ENCODE assay signal across 16 cellular contexts in the genomic region with DNA sequence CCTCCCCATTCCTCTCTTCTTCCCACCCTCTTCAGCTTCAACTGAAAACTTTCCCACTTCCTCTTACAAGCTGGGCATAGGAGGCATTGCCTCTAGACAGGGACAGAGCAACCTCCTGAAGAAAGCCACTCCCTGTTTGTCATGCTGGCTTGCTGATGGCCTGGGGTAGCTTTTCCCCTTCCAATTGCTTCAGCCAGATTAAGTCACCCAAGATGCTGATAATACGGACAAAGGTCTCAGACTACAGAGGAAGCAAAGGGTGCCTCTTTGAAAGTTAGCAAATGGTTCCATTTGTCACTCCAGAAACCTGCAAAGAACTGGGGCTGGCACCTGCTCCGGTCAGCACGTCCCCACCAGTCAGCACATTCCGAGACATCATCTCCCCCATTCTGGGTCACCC. TPM values are rescaled to one million over a fixed set of nuclear protein-coding genes. Genes with fewer than 3 reads are reported as not detected.
DNase-seq lines count a peak whose midpoint lies in the region; ATAC-seq, FAIRE-seq and TF ChIP-seq lines count a peak whose summit lies in the region.
"Had no signal": no experiment of that assay in that cellular context is flagged by ENCODE, and none has a peak within 500 bp of the region (broad histone marks: within the 10 kb centered on the region; RNA-seq: fewer than 3 reads in every experiment).

No MANE protein-coding gene starts in this region.

- CTCF ChIA-PET in PC-3 (lab: Charles Lee): no interaction called here

- POLR2A ChIA-PET in PC-3 (lab: Charles Lee; ENCODE audit: unreplicated experiment): no interaction called here

- WGBS in small intestine, 3 donors: 20 to 54% (median 39%) methylated on average over 4 of the region's 4 CpGs

- no peak for TF ChIP-seq CTCF in PC-3 (conservative IDR thresholded peaks at IDR 0.05; ENCODE audit: low read depth, low read length)

- H3K4me1 ChIP-seq in duodenal mucosa (ENCODE audit: control insufficient read depth in 1 of 2, insufficient read depth in 2 of 2, low read length in 2 of 2) (peaks cover 54 to 58% of the 10 kb centered on the region in 2 donors), small intestine (ENCODE audit: control insufficient read depth in 2 of 2, insufficient read depth in 1 of 2, low read depth in 1 of 2, low read length in 1 of 2) (peaks cover 0 to 4% of the 10 kb centered on the region in 2 donors), PC-3 (ENCODE audit: insufficient read depth, low read length) (peaks cover 9% of the 10 kb centered on the region)

- DNase-seq in activated CD8-positive, alpha-beta memory T cell treated with anti-CD3 and anti-CD28 coated beads for 24 hours: peak; percentile 52
- no peak for DNase-seq in activated CD8-positive, alpha-beta memory T cell treated with anti-CD3 and anti-CD28 coated beads, Interleukin-2, amount 50 U/mL, for 48 hours
- DNase-seq in OCI-M1 (lab: John Stamatoyannopoulos, UW) (peak; percentile 80), small intestine (peak; percentile 93), T1000 (lab: John Stamatoyannopoulos, UW) (no peak), PC-3 (no peak)
- DNase-seq: activated CD4-positive, alpha-beta T cell treated with anti-CD3 and anti-CD28 coated beads, Interleukin-2, amount 50 U/mL, for 4 hours; NCI-H187 treated with DMSO at 0.1 percent for 48 hours; NCI-H510A treated with DMSO at 0.1 percent for 48 hours; occipital lobe; substantia nigra had no signal

- BruUV-seq in PC-3 (replicated peaks; lab: Mats Ljungman, UMichigan): no TSS peak

- no peaks in the 10 kb centered on the region for H3F3A ChIP-seq in PC-3 (ENCODE audit: low read length, unreplicated experiment)

- no peak overlapping the region for H3K4me2 ChIP-seq in PC-3 (ENCODE audit: low read length)
- H3K4me2 ChIP-seq: KMS-11, PC-9 had no signal

- no peaks in the 10 kb centered on the region for H3K79me2 ChIP-seq in PC-3 (ENCODE audit: low read length)

- H3K9me2 ChIP-seq in PC-3 (replicated peaks; ENCODE audit: low read length): no peaks in the 10 kb centered on the region

- peak overlapping the region; percentile 69 for H3K27ac ChIP-seq in duodenal mucosa (ENCODE audit: low read depth, low read length)
- H3K27ac ChIP-seq in small intestine (ENCODE audit: low read depth in 1 of 2, low read length in 1 of 2): peak overlapping the region; percentile 71 to 94
- no peak overlapping the region for H3K27ac ChIP-seq in PC-3 (ENCODE audit: low read length)
- H3K27ac ChIP-seq: KMS-11, PC-9 had no signal

- no peak for FAIRE-seq in small intestine (lab: Jason Lieb, UNC)

- H4K20me1 ChIP-seq in PC-3 (ENCODE audit: low read length): no peaks in the 10 kb centered on the region

- no peaks in the 10 kb centered on the region for H3K36me3 ChIP-seq in duodenal mucosa (ENCODE audit: control insufficient read depth in 1 of 2, insufficient read depth in 2 of 2, low read length in 2 of 2)
- H3K36me3 ChIP-seq in small intestine (ENCODE audit: control insufficient read depth in 2 of 2, insufficient read depth in 2 of 2, low read length in 2 of 2): no peaks in the 10 kb centered on the region
- H3K36me3 ChIP-seq in PC-3 (ENCODE audit: low read depth, low read length): no peaks in the 10 kb centered on the region

- ATAC-seq in PC-3 (no peak), GM18520 (IDR thresholded peaks at IDR 0.05; ENCODE audit: unreplicated experiment) (no peak)

- H3K4me3 ChIP-seq in duodenal mucosa (ENCODE audit: low read depth in 1 of 2, low read length in 2 of 2) (peak overlapping the region in 1 of 2 donors; percentile 1), small intestine (ENCODE audit: low read depth in 1 of 2, low read length in 2 of 2) (no peak overlapping the region), PC-3 (ENCODE audit: low read length) (no peak overlapping the region)
- H3K4me3 ChIP-seq: PC-9 had no signal

- no peak overlapping the region for H2AFZ ChIP-seq in PC-3 (ENCODE audit: low read length)
- H2AFZ ChIP-seq: PC-9 had no signal

- peak overlapping the region; percentile 28 to 41 for H3K9ac ChIP-seq in duodenal mucosa (ENCODE audit: low read depth in 1 of 2, low read length in 2 of 2)
- H3K9ac ChIP-seq in PC-3 (ENCODE audit: low read length): no peak overlapping the region
- H3K9ac ChIP-seq: KMS-11 had no signal

- no peaks in the 10 kb centered on the region for H3K27me3 ChIP-seq in duodenal mucosa (ENCODE audit: control insufficient read depth in 1 of 2, insufficient read depth in 2 of 2, low read length in 2 of 2)
- no peaks in the 10 kb centered on the region for H3K27me3 ChIP-seq in small intestine (ENCODE audit: control insufficient read depth in 2 of 2, insufficient read depth in 2 of 2, low read length in 2 of 2)
- peaks cover 41% of the 10 kb centered on the region for H3K27me3 ChIP-seq in PC-3 (ENCODE audit: low read length)

- H3K9me3 ChIP-seq in duodenal mucosa (ENCODE audit: control insufficient read depth in 1 of 2, low read length in 2 of 2): no peaks in the 10 kb centered on the region
- no peaks in the 10 kb centered on the region for H3K9me3 ChIP-seq in small intestine (ENCODE audit: control insufficient read depth, low read depth)
- no peaks in the 10 kb centered on the region for H3K9me3 ChIP-seq in PC-3 (ENCODE audit: low read length)

- intact Hi-C loops in PC-3 (cut with micrococcal nuclease): no loop called here

RNA-seq across cellular contexts. Expression of gene KRT2, which starts 6.0 kb away (rescaled TPM):
- polyA plus RNA-seq in small intestine: 1 to 10 TPM; 1.1 to 2.2 (median 1.1) TPM
- 0.23 TPM in 1 of 2 replicates, not detected in the other for total RNA-seq in PC-3 (2014; rRNA removed)
- total RNA-seq: occipital lobe, PC-9 had no signal

RNA-seq across cellular contexts. Expression of gene KRT73, which starts 27.6 kb away (rescaled TPM):
- 1 to 10 TPM in 2 of 3 donors, under 1 TPM in 1; 0.84 to 2.2 (median 1.4) TPM for polyA plus RNA-seq in small intestine
- total RNA-seq in PC-3 (2014; rRNA removed): not detected in 2 replicates
- total RNA-seq: H4, occipital lobe, PC-9 had no signal

RNA-seq across cellular contexts. Expression of gene KRT1, which starts 34.2 kb away (rescaled TPM):
- not detected for polyA plus RNA-seq in small intestine
- total RNA-seq in PC-3 (2014; rRNA removed): not detected in 2 replicates
- total RNA-seq: H4, PC-9 had no signal

RNA-seq across cellular contexts. Expression of gene KRT72, which starts 44.7 kb away (rescaled TPM):
- polyA plus RNA-seq in small intestine: 10 to 100 TPM in 1 of 3 donors, 1 to 10 TPM in 2; 3.2 to 24.6 (median 9.8) TPM
- total RNA-seq in PC-3 (2014; rRNA removed): not detected in 2 replicates
- total RNA-seq: H4, occipital lobe, PC-9 had no signal

RNA-seq across cellular contexts. Expression of gene KRT77, which starts 57.3 kb away (rescaled TPM):
- polyA plus RNA-seq in small intestine: under 1 TPM in 1 of 3 donors, not detected in 2; 0.01 TPM
- not detected in 2 replicates for total RNA-seq in PC-3 (2014; rRNA removed)
- total RNA-seq: H4, occipital lobe, PC-9 had no signal

Comparison
In these comparisons a context has a peak if more than half of its experiments do, and no peak if none do; other contexts are left out.
1. DNase-seq: peak in activated CD8-positive, alpha-beta memory T cell treated with anti-CD3 and anti-CD28 coated beads for 24 hours (single experiment), OCI-M1 (single experiment) and small intestine (single experiment); none in activated CD8-positive, alpha-beta memory T cell treated with anti-CD3 and anti-CD28 coated beads, Interleukin-2, amount 50 U/mL, for 48 hours (single experiment), T1000 (single experiment) and PC-3 (single experiment).